In genomic region chr1:246161626-246162025, GRCh38 we compare ENCODE assay signal across 15 cellular contexts.
A peak's percentile ranks its signal among the peaks of the same experiment; 100 is the strongest.
DNase-seq lines count a peak whose midpoint lies in the region; ATAC-seq and TF ChIP-seq lines count a peak whose summit lies in the region.
"Had no signal": no experiment of that assay in that cellular context is flagged by ENCODE, and none has a peak within 500 bp of the region (broad histone marks: within the 10 kb centered on the region; RNA-seq: fewer than 3 reads in every experiment).

No MANE protein-coding gene starts in this region.

- peak; percentile 75 for DNase-seq in AG10803 (ENCODE audit: low read depth)
- DNase-seq in IMR-90 = peak; percentile 86
- peak; percentile 42 for DNase-seq in amniotic stem cell (lab: John Stamatoyannopoulos, UW)
- peak; percentile 67 for DNase-seq in fibroblast of the conjunctiva (ENCODE audit: low read depth)
- no peak for DNase-seq in NCI-H1694 (lab: John Stamatoyannopoulos, UW)
- DNase-seq in H4 (ENCODE audit: low spot score) = no peak
- DNase-seq in activated CD4-positive, CD25-positive, alpha-beta regulatory T cell (lab: John Stamatoyannopoulos, UW) = no peak
- DNase-seq: activated CD4-positive, alpha-beta memory T cell treated with anti-CD3 and anti-CD28 coated beads for 36 hours; CD4-positive, alpha-beta T cell; gastrocnemius medialis; KG1; RPMI8226; small intestine; T1000 had no signal

- H2BK20ac ChIP-seq in IMR-90 (ENCODE audit: low read depth, low read length) = peak overlapping the region; percentile 51; the same call in 1 of the 2 replicates

- no peak overlapping the region for H3K4me2 ChIP-seq in IMR-90 (ENCODE audit: low read depth, low read length)

- peak overlapping the region; percentile 7 for H2BK5ac ChIP-seq in IMR-90 (ENCODE audit: low read depth, low read length, poor library complexity, severe bottlenecking)

- no peaks in the 10 kb centered on the region for H3K36me3 ChIP-seq in IMR-90 (ENCODE audit: control insufficient read depth, insufficient read depth, low read length)
- H3K36me3 ChIP-seq: gastrocnemius medialis had no signal

- TF ChIP-seq RAD21 in IMR-90 (IDR thresholded peaks at IDR 0.05; ENCODE audit: low read length) = no peak

- TF ChIP-seq POLR2A in IMR-90 (IDR thresholded peaks at IDR 0.05; ENCODE audit: low read depth, low read length) = no peak

- H4K20me1 ChIP-seq in IMR-90 (ENCODE audit: insufficient read depth, low read length) = no peaks in the 10 kb centered on the region

- no peak overlapping the region for H3K23ac ChIP-seq in IMR-90 (ENCODE audit: low read depth, low read length)

- CTCF ChIA-PET in IMR-90 (lab: Yijun Ruan, JAX) = interaction anchor here (1.4 kb wide), 1 partner anchor 92 kb away, joined by 3 read pairs; no protein-coding TSS in a partner anchor

- peak overlapping the region in 1 of 2 experiments; percentile 31; a peak in 1 of 4 replicates for H4K8ac ChIP-seq in IMR-90 (ENCODE audit: low read depth in 2 of 2, low read length in 2 of 2)

- ATAC-seq in IMR-90 (ENCODE audit: low read depth) (peak; percentile 40; the same call in 1 of the 2 replicates), GM21423 (IDR thresholded peaks at IDR 0.05; ENCODE audit: unreplicated experiment) (no peak)
- ATAC-seq: gastrocnemius medialis had no signal

- H3K4ac ChIP-seq in IMR-90 (ENCODE audit: low read depth, low read length) = peak overlapping the region; percentile 67; the same call in 1 of the 2 replicates

- intact Hi-C loops in IMR-90 (cut with micrococcal nuclease) = no loop called here

- no peaks in the 10 kb centered on the region for H3K27me3 ChIP-seq in IMR-90 (ENCODE audit: control insufficient read depth, insufficient read depth, low read length)
- H3K27me3 ChIP-seq: gastrocnemius medialis had no signal

- peaks cover 6% of the 10 kb centered on the region; the same call in 1 of the 2 replicates for H3K9me1 ChIP-seq in IMR-90 (ENCODE audit: insufficient read depth, low read length)

- H4K5ac ChIP-seq in IMR-90 (ENCODE audit: low read depth, low read length) = no peak overlapping the region

- H3K4me1 ChIP-seq in IMR-90 (ENCODE audit: control insufficient read depth, insufficient read depth, low read length) = peaks cover 3% of the 10 kb centered on the region
- H3K4me1 ChIP-seq: gastrocnemius medialis had no signal

- H3K18ac ChIP-seq in IMR-90 (ENCODE audit: low read depth, low read length) = no peak overlapping the region

- H2AFZ ChIP-seq in IMR-90 (replicated peaks; ENCODE audit: low read length, poor library complexity) = no peak overlapping the region

- no peak overlapping the region for H2AK9ac ChIP-seq in IMR-90 (replicated peaks; ENCODE audit: low read depth, low read length, poor library complexity)

- H3K9me3 ChIP-seq in IMR-90 (ENCODE audit: control insufficient read depth, insufficient read depth, low read length) = no peaks in the 10 kb centered on the region
- H3K9me3 ChIP-seq: gastrocnemius medialis had no signal

- in situ Hi-C loops in IMR-90 (cut with MboI; ENCODE audit: low sequenced_read_pairs) = no loop called here

- H3K4me3 ChIP-seq in AG10803 (ENCODE audit: low read length) (no peak overlapping the region), IMR-90 (ENCODE audit: insufficient read depth, low read depth, low read length) (no peak overlapping the region)
- H3K4me3 ChIP-seq: gastrocnemius medialis had no signal

- POLR2A ChIA-PET in IMR-90 (lab: Charles Lee; ENCODE audit: unreplicated experiment) = no interaction called here

- no peak for TF ChIP-seq CTCF in AG10803 (conservative IDR thresholded peaks at IDR 0.05; ENCODE audit: low read length)
- TF ChIP-seq CTCF in IMR-90 (conservative IDR thresholded peaks at IDR 0.05; ENCODE audit: low read depth, low read length) = no peak

- H3K79me1 ChIP-seq in IMR-90 (ENCODE audit: low read depth in 1 of 2, low read length in 2 of 2) = no peaks in the 10 kb centered on the region

- no peak overlapping the region for H2BK15ac ChIP-seq in IMR-90 (ENCODE audit: low read depth, low read length)

- no peak overlapping the region for H2BK120ac ChIP-seq in IMR-90 (ENCODE audit: low read depth, low read length)

- H3K27ac ChIP-seq in IMR-90 (ENCODE audit: insufficient read depth, low read length) = no peak overlapping the region
- H3K27ac ChIP-seq: gastrocnemius medialis had no signal

- no peak overlapping the region for H3K56ac ChIP-seq in IMR-90 (ENCODE audit: extremely low read depth, insufficient read depth, low read length)

- peak overlapping the region; percentile 70; the same call in 1 of the 2 replicates for H3K14ac ChIP-seq in IMR-90 (replicated peaks; ENCODE audit: low read depth, low read length)

- no CpG with 5 or more reads among the region's 1 CpG for WGBS in IMR-90 (ENCODE audit: extremely low coverage in 2 of 2, insufficient read length in 1 of 2), 2 experiments

- dilution Hi-C loops in IMR-90 (cut with HindIII; ENCODE audit: low sequenced_read_pairs, unreplicated experiment) = no loop called here

- BruUV-seq in IMR-90 (replicated peaks; lab: Mats Ljungman, UMichigan) = no TSS peak

- no peak overlapping the region for H4K91ac ChIP-seq in IMR-90 (ENCODE audit: insufficient read depth, low read depth, low read length)

- H2AK5ac ChIP-seq in IMR-90 (ENCODE audit: low read depth, low read length) = no peak overlapping the region

- no peak overlapping the region for H3K9ac ChIP-seq in IMR-90 (ENCODE audit: low read depth, low read length)

TF ChIP-seq in IMR-90, 13 proteins besides CTCF, POLR2A, EP300 and RAD21:
- no peak for TF ChIP-seq CHD1 (IDR thresholded peaks at IDR 0.05; ENCODE audit: low read depth, low read length)
- TF ChIP-seq MAZ (IDR thresholded peaks at IDR 0.05; ENCODE audit: borderline replicate concordance, low read depth, low read length) = no peak
- TF ChIP-seq USF2 (IDR thresholded peaks at IDR 0.05; ENCODE audit: low read depth, low read length) = no peak
- TF ChIP-seq BHLHE40 (IDR thresholded peaks at IDR 0.05; ENCODE audit: low read depth, low read length) = no peak
- TF ChIP-seq MXI1 (IDR thresholded peaks at IDR 0.05; ENCODE audit: borderline replicate concordance, low read depth, low read length) = no peak
- TF ChIP-seq MAFK (IDR thresholded peaks at IDR 0.05; ENCODE audit: low read depth, low read length) = no peak
- no peak for TF ChIP-seq FOS (IDR thresholded peaks at IDR 0.05; ENCODE audit: low read depth, low read length)
- no peak for TF ChIP-seq ELK1 (IDR thresholded peaks at IDR 0.05; ENCODE audit: borderline replicate concordance, low read depth, low read length)
- TF ChIP-seq NFE2L2 (IDR thresholded peaks at IDR 0.05; ENCODE audit: low read depth, low read length) = no peak
- no peak for TF ChIP-seq RCOR1 (IDR thresholded peaks at IDR 0.05; ENCODE audit: insufficient replicate concordance, low read length)
- no peak for TF ChIP-seq CEBPB (IDR thresholded peaks at IDR 0.05; ENCODE audit: low read depth, low read length)
- TF ChIP-seq SMC3 (IDR thresholded peaks at IDR 0.05; ENCODE audit: low read depth, low read length) = no peak
- no peak for TF ChIP-seq RFX5 (IDR thresholded peaks at IDR 0.05; ENCODE audit: low read depth, low read length)

Comparison
In these comparisons a context has a peak if more than half of its experiments do, and no peak if none do; other contexts are left out.
1. DNase-seq: peak in AG10803 (single experiment), IMR-90 (single experiment), amniotic stem cell (single experiment) and fibroblast of the conjunctiva (single experiment); none in NCI-H1694 (single experiment), H4 (single experiment) and activated CD4-positive, CD25-positive, alpha-beta regulatory T cell (0 of 4).